8 cellular contexts compared by ENCODE assay signal in genomic region chr9:131396626-131397025, GRCh38. TPM values are rescaled to one million over a fixed set of nuclear protein-coding genes. Genes with fewer than 3 reads are reported as not detected.
A peak's percentile ranks its signal among the peaks of the same experiment; 100 is the strongest.
DNase-seq lines count a peak whose midpoint lies in the region; ATAC-seq and TF ChIP-seq lines count a peak whose summit lies in the region.

No MANE protein-coding gene starts in this region.

- peaks cover 9% of the 10 kb centered on the region for H3K27me3 Mint-ChIP-seq in brain

- peaks cover 30% of the 10 kb centered on the region for H3K36me3 Mint-ChIP-seq in brain

- peaks cover 80% of the 10 kb centered on the region for H3K4me1 Mint-ChIP-seq in brain

- H3K9me3 Mint-ChIP-seq in brain, result peaks cover 0 to 2% (median 0%) of the 10 kb centered on the region in 5 experiments

- H3K36me3 ChIP-seq in left ventricle myocardium inferior, result no peaks in the 10 kb centered on the region
- H3K36me3 ChIP-seq in mesodermal cell (ENCODE audit: control insufficient read depth, insufficient read depth, low read length), result peaks cover 29% of the 10 kb centered on the region
- H3K36me3 ChIP-seq in vagina, result no peaks in the 10 kb centered on the region

- peak overlapping the region; percentile 97 to 99 (median 98) for H3K4me3 Mint-ChIP-seq in brain

- peak overlapping the region; percentile 83 for H3K4me3 ChIP-seq in left ventricle myocardium inferior
- H3K4me3 ChIP-seq in mesodermal cell (ENCODE audit: extremely low read depth, insufficient read depth, low read length, poor library complexity, severe bottlenecking), result peak overlapping the region; percentile 80
- peak overlapping the region; percentile 68 to 83 for H3K4me3 ChIP-seq in vagina

- TF ChIP-seq CTCF in left ventricle myocardium inferior (IDR thresholded peaks at IDR 0.05; ENCODE audit: borderline replicate concordance) (no peak), brain (conservative IDR thresholded peaks at IDR 0.05) (no peak), vagina (IDR thresholded peaks at IDR 0.05) (no peak)

- DNase-seq in left ventricle myocardium inferior (no peak), cardiac septum (ENCODE audit: low spot score) (no peak), vagina (ENCODE audit: extremely low spot score in 2 of 2) (no peak), DMS53 treated with DMSO at 0.1 percent for 48 hours (lab: John Stamatoyannopoulos, UW; ENCODE audit: unreplicated experiment) (no peak), NCI-H748 treated with DMSO at 0.1 percent for 48 hours (lab: John Stamatoyannopoulos, UW) (no peak)

- WGBS in mesodermal cell (ENCODE audit: insufficient coverage in 2 of 2), 2 experiments, result 44 to 52% methylated on average over 1 to 3 of the region's 3 CpGs

- peak overlapping the region; percentile 74 to 99 (median 98) for H3K27ac Mint-ChIP-seq in brain

- no peak for ATAC-seq in HG02798 (IDR thresholded peaks at IDR 0.05; ENCODE audit: poor library complexity, unreplicated experiment)

- H3K27me3 ChIP-seq in left ventricle myocardium inferior (ENCODE audit: low read depth), result no peaks in the 10 kb centered on the region
- H3K27me3 ChIP-seq in vagina, result no peaks in the 10 kb centered on the region

- peaks cover 80% of the 10 kb centered on the region for H3K4me1 ChIP-seq in left ventricle myocardium inferior
- peaks cover 36% of the 10 kb centered on the region for H3K4me1 ChIP-seq in mesodermal cell (ENCODE audit: control insufficient read depth, insufficient read depth, low read length, poor library complexity, severe bottlenecking)
- peaks cover 77% of the 10 kb centered on the region for H3K4me1 ChIP-seq in vagina

- TF ChIP-seq POLR2A in vagina (IDR thresholded peaks at IDR 0.05), result no peak

- H3K27ac ChIP-seq in left ventricle myocardium inferior (replicated peaks), result peak overlapping the region; percentile 98
- H3K27ac ChIP-seq in mesodermal cell (ENCODE audit: low read depth, low read length, severe bottlenecking), result peak overlapping the region; percentile 73
- H3K27ac ChIP-seq in vagina, result peak overlapping the region; percentile 97

- H3K9me3 ChIP-seq in left ventricle myocardium inferior (replicated peaks) (no peaks in the 10 kb centered on the region), mesodermal cell (ENCODE audit: control insufficient read depth, low read length) (no peaks in the 10 kb centered on the region), vagina (no peaks in the 10 kb centered on the region)

- intact Hi-C loops in left ventricle myocardium inferior (cut with micrococcal nuclease), result no loop called here
- intact Hi-C loops in cardiac septum (cut with DNase I), result loop anchor here (10.0 kb wide), 1 partner anchor 122 kb away; the partner anchor contains the start of gene FAM78A
- intact Hi-C loops in vagina (cut with DNase I), result no loop called here

RNA-seq across cellular contexts. Expression of gene PRRC2B, which starts 2.7 kb away (rescaled TPM):
- total RNA-seq in left ventricle myocardium inferior (109 TPM), cardiac septum (151 TPM), vagina (116 TPM)
- 264 TPM for polyA plus RNA-seq in brain (ENCODE audit: insufficient read depth, low read depth, low replicate concordance)
- polyA plus RNA-seq in mesodermal cell (2013, experiment 1 of 2), result 146 TPM
- polyA plus RNA-seq in mesodermal cell (2013, experiment 2 of 2), result 117 TPM
